Comparison of ENCODE assay signal across 7 cellular contexts in the genomic region with DNA sequence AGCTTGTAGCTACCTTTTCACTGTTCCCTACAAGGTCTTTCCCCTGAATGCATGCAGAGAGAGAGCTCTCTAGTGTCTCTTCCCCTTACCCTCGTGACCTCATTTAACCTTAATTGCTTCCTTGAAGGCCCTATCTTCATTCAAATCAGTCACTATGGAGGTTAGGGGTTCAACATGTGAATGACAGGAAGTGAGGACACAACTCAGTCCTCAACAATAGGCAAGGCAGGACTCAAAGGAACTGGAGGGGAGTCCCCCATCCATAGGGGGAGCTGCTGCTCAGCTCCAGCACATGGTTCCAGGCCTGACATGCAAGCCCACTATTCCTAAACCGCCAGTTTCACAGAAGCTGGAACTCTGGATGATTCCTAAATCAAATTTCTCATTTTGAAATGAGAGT. TPM values are rescaled to one million over a fixed set of nuclear protein-coding genes. Genes with fewer than 3 reads are reported as not detected.
DNase-seq lines count a peak whose midpoint lies in the region; ATAC-seq, FAIRE-seq and TF ChIP-seq lines count a peak whose summit lies in the region.

No MANE protein-coding gene starts in this region.

- H3K79me2 ChIP-seq in OCI-LY7 (ENCODE audit: insufficient read depth, low read depth, low read length), result no peaks in the 10 kb centered on the region

- peak; percentile 69 for ATAC-seq in GM21825 (IDR thresholded peaks at IDR 0.05; ENCODE audit: unreplicated experiment)
- no peak for ATAC-seq in gastroesophageal sphincter

- H3K27ac ChIP-seq in OCI-LY7 (ENCODE audit: low read depth, low read length, poor library complexity, severe bottlenecking), result no peak overlapping the region
- peak overlapping the region; percentile 90 to 100 (median 96) for H3K27ac ChIP-seq in gastroesophageal sphincter

- H3K4me3 ChIP-seq in OCI-LY7 (ENCODE audit: low read depth, low read length, poor library complexity, severe bottlenecking) (no peak overlapping the region), gastroesophageal sphincter (no peak overlapping the region)

- TF ChIP-seq CTCF in OCI-LY7 (conservative IDR thresholded peaks at IDR 0.05; ENCODE audit: low read length), result peak; percentile 71
- TF ChIP-seq CTCF in gastroesophageal sphincter (IDR thresholded peaks at IDR 0.05), result peak in 1 of 4 experiments; percentile 33

- no peak overlapping the region for H3K4me2 ChIP-seq in OCI-LY7 (ENCODE audit: low read length)

- DNase-seq in GF-D8 (lab: John Stamatoyannopoulos, UW) (peak; percentile 90), OCI-LY7 (ENCODE audit: low spot score) (peak; percentile 45), GM12892 (ENCODE audit: insufficient read length) (no peak), middle frontal gyrus (ENCODE audit: extremely low spot score, low spot score) (no peak), GOT3 (lab: John Stamatoyannopoulos, UW) (no peak)

- no peak for FAIRE-seq in GM12892 (lab: Jason Lieb, UNC)

- no TSS peak for BruUV-seq in OCI-LY7 (replicated peaks; lab: Mats Ljungman, UMichigan)

- H3K9me3 ChIP-seq in OCI-LY7 (ENCODE audit: low read length) (no peaks in the 10 kb centered on the region), gastroesophageal sphincter (no peaks in the 10 kb centered on the region)

- no peaks in the 10 kb centered on the region for H4K20me1 ChIP-seq in OCI-LY7 (ENCODE audit: insufficient read depth, low read length)

- CTCF ChIA-PET in OCI-LY7 (lab: Charles Lee; ENCODE audit: unreplicated experiment), result interaction anchor here (1.1 kb wide), 1 partner anchor 46 kb away, joined by 3 read pairs; no protein-coding TSS in a partner anchor

- H3K9me2 ChIP-seq in OCI-LY7 (ENCODE audit: insufficient read depth, low read length), result no peaks in the 10 kb centered on the region

- 29 to 80% methylated on average over 1 to 2 of the region's 2 CpGs for WGBS in gastroesophageal sphincter (ENCODE audit: low coverage in 1 of 2), 2 donors

- H3K4me1 ChIP-seq in OCI-LY7 (ENCODE audit: insufficient read depth, low read length, poor library complexity, severe bottlenecking) (peaks cover 3% of the 10 kb centered on the region), gastroesophageal sphincter (peaks cover 8 to 29% (median 12%) of the 10 kb centered on the region in 3 donors)

- POLR2A ChIA-PET in OCI-LY7 (lab: Charles Lee), result interaction anchor here (0.6 to 0.9 kb wide), 3 partner anchors 32 to 317 kb away, joined by 3 read pairs; no protein-coding TSS in a partner anchor

- intact Hi-C loops in OCI-LY7 (cut with micrococcal nuclease; ENCODE audit: unreplicated experiment), result loop anchor here (5.0 to 10.0 kb wide), 2 partner anchors 527 to 760 kb away; no protein-coding TSS in a partner anchor

- TF ChIP-seq EP300 in gastroesophageal sphincter (IDR thresholded peaks at IDR 0.05), result no peak

- H2AFZ ChIP-seq in OCI-LY7 (ENCODE audit: low read length), result peak overlapping the region; percentile 81

- TF ChIP-seq POLR2A in gastroesophageal sphincter (IDR thresholded peaks at IDR 0.05), result no peak
- TF ChIP-seq POLR2A in GM12892 (IDR thresholded peaks at IDR 0.05; ENCODE audit: low read depth, low read length), result no peak

- H3K27me3 ChIP-seq in gastroesophageal sphincter, result no peaks in the 10 kb centered on the region

- H3K36me3 ChIP-seq in OCI-LY7 (ENCODE audit: insufficient read depth, low read length) (no peaks in the 10 kb centered on the region), gastroesophageal sphincter (no peaks in the 10 kb centered on the region)

RNA-seq across cellular contexts. Expression of a gene that starts 33.8 kb away (rescaled TPM):
- total RNA-seq in OCI-LY7 (2014; rRNA removed; shearing (Covaris generic)), result 9.6 and 11.5 TPM in 2 replicates
- total RNA-seq in OCI-LY7 (2022), result 53.6 and 54.5 TPM in 2 replicates
- total RNA-seq in gastroesophageal sphincter, result 100 to 1,000 TPM; 117 to 883 (median 126) TPM
- polyA plus RNA-seq in GM12892 (2012; ENCODE audit: missing spikeins), result 10.7 TPM

Comparison
In these comparisons a context has a peak if more than half of its experiments do, and no peak if none do; other contexts are left out.
1. DNase-seq: peak in GF-D8 (single experiment) and OCI-LY7 (single experiment); none in GM12892 (single experiment), middle frontal gyrus (single experiment) and GOT3 (single experiment).